ENCODE assay signal across 15 cellular contexts in the genomic region with DNA sequence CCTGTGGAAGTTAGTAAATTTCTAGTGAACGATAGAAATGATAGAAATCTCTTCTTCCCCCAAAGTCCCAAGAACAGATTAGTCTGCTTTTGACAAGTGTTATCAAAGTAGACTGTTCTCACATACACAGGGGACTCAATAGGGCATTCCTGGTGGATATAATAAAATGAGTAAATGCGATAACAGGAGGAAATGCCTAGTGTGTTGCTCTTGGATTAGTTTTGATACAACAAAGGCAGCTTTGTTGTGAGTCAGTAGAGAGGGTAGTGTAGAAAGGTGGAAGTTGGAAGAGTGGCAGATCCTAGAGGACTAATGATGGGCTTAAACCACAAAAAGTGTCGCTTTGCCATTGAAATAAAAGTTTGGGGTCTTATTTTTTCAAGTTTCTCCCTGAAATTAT. TPM values are rescaled to one million over a fixed set of nuclear protein-coding genes. Genes with fewer than 3 reads are reported as not detected.
DNase-seq lines count a peak whose midpoint lies in the region; ATAC-seq and TF ChIP-seq lines count a peak whose summit lies in the region.
"Had no signal": no experiment of that assay in that cellular context is flagged by ENCODE, and none has a peak within 500 bp of the region (broad histone marks: within the 10 kb centered on the region; RNA-seq: fewer than 3 reads in every experiment).

No MANE protein-coding gene starts in this region.

- no CpG with 5 or more reads among the region's 3 CpGs for WGBS in IMR-90 (ENCODE audit: extremely low coverage in 2 of 2, insufficient read length in 1 of 2), 2 experiments

- no peaks in the 10 kb centered on the region for H3K27me3 ChIP-seq in IMR-90 (ENCODE audit: control insufficient read depth, insufficient read depth, low read length)
- H3K27me3 ChIP-seq in brain microvascular endothelial cell (replicated peaks), result no peaks in the 10 kb centered on the region
- H3K27me3 ChIP-seq: ascending aorta, tibial artery had no signal

- no peak overlapping the region for H3K4me3 Mint-ChIP-seq in mesothelial cell of epicardium
- H3K4me3 Mint-ChIP-seq in activated CD8-positive, alpha-beta T cell treated with anti-CD3 and anti-CD28 coated beads for 36 hours, result no peak overlapping the region
- H3K4me3 Mint-ChIP-seq: B cell had no signal

- CTCF ChIA-PET in IMR-90 (lab: Yijun Ruan, JAX), result no interaction called here
- CTCF ChIA-PET in activated CD8-positive, alpha-beta T cell treated with anti-CD3 and anti-CD28 coated beads for 36 hours (lab: Charles Lee), result interaction anchor here (1.4 kb wide), 1 partner anchor 77 kb away, joined by 3 read pairs; no protein-coding TSS in a partner anchor

- no TSS peak for BruUV-seq in IMR-90 (replicated peaks; lab: Mats Ljungman, UMichigan)

- H4K20me1 ChIP-seq in IMR-90 (ENCODE audit: insufficient read depth, low read length), result no peaks in the 10 kb centered on the region

- no peak overlapping the region for H2AK9ac ChIP-seq in IMR-90 (replicated peaks; ENCODE audit: low read depth, low read length, poor library complexity)

- no peak overlapping the region for H3K4me2 ChIP-seq in IMR-90 (ENCODE audit: low read depth, low read length)

- no peak overlapping the region for H2BK15ac ChIP-seq in IMR-90 (ENCODE audit: low read depth, low read length)

- H3K23ac ChIP-seq in IMR-90 (ENCODE audit: low read depth, low read length), result no peak overlapping the region

- DNase-seq in A172 (ENCODE audit: low spot score) (peak; percentile 62), IMR-90 (peak; percentile 31), brain microvascular endothelial cell (peak; percentile 36), mesothelial cell of epicardium (ENCODE audit: low spot score in 2 of 2, unreplicated experiment in 2 of 2) (no peak), inferior parietal cortex (ENCODE audit: extremely low spot score) (no peak)
- no peak for DNase-seq in activated CD8-positive, alpha-beta T cell treated with anti-CD3 and anti-CD28 coated beads for 36 hours
- DNase-seq: GF-D8, NCI-H187 treated with DMSO at 0.1 percent for 48 hours, tibial artery had no signal

- intact Hi-C loops in IMR-90 (cut with micrococcal nuclease), result no loop called here
- intact Hi-C loops in activated CD8-positive, alpha-beta T cell treated with anti-CD3 and anti-CD28 coated beads for 36 hours (cut with micrococcal nuclease), result no loop called here

- H3K4me3 ChIP-seq in IMR-90 (ENCODE audit: insufficient read depth, low read depth, low read length), result no peak overlapping the region
- no peak overlapping the region for H3K4me3 ChIP-seq in brain microvascular endothelial cell (ENCODE audit: low read depth, low read length)
- H3K4me3 ChIP-seq: ascending aorta, tibial artery had no signal

- no peaks in the 10 kb centered on the region for H3K9me3 ChIP-seq in IMR-90 (ENCODE audit: control insufficient read depth, insufficient read depth, low read length)
- H3K9me3 ChIP-seq: ascending aorta, tibial artery had no signal

- peaks cover 8% of the 10 kb centered on the region for H3K9me3 Mint-ChIP-seq in mesothelial cell of epicardium
- H3K9me3 Mint-ChIP-seq in activated CD8-positive, alpha-beta T cell treated with anti-CD3 and anti-CD28 coated beads for 36 hours, result peaks cover 6% of the 10 kb centered on the region

- H2AK5ac ChIP-seq in IMR-90 (ENCODE audit: low read depth, low read length), result no peak overlapping the region

- POLR2A ChIA-PET in IMR-90 (lab: Charles Lee; ENCODE audit: unreplicated experiment), result no interaction called here
- POLR2A ChIA-PET in activated CD8-positive, alpha-beta T cell treated with anti-CD3 and anti-CD28 coated beads for 36 hours (lab: Charles Lee), result interaction anchor here (2.1 kb wide), 1 partner anchor 44 kb away, joined by 5 read pairs; a partner anchor contains a TSS

- H3K27me3 Mint-ChIP-seq in mesothelial cell of epicardium (ENCODE audit: low read depth), result no peaks in the 10 kb centered on the region
- H3K27me3 Mint-ChIP-seq in activated CD8-positive, alpha-beta T cell treated with anti-CD3 and anti-CD28 coated beads for 36 hours, result no peaks in the 10 kb centered on the region
- H3K27me3 Mint-ChIP-seq: B cell had no signal

- no peak overlapping the region for H4K5ac ChIP-seq in IMR-90 (ENCODE audit: low read depth, low read length)

- no peak overlapping the region for H3K4ac ChIP-seq in IMR-90 (ENCODE audit: low read depth, low read length)

- no peak overlapping the region for H3K9ac ChIP-seq in IMR-90 (ENCODE audit: low read depth, low read length)
- H3K9ac ChIP-seq: parathyroid adenoma had no signal

- no peak overlapping the region for H2AFZ ChIP-seq in IMR-90 (replicated peaks; ENCODE audit: low read length, poor library complexity)
- H2AFZ ChIP-seq: parathyroid adenoma had no signal

- H3K36me3 Mint-ChIP-seq in mesothelial cell of epicardium, result peaks cover 19% of the 10 kb centered on the region
- H3K36me3 Mint-ChIP-seq in activated CD8-positive, alpha-beta T cell treated with anti-CD3 and anti-CD28 coated beads for 36 hours (ENCODE audit: low read depth), result peaks cover 23% of the 10 kb centered on the region

- no peak for ATAC-seq in IMR-90 (ENCODE audit: low read depth)
- ATAC-seq in GM18502 (IDR thresholded peaks at IDR 0.05; ENCODE audit: poor library complexity, unreplicated experiment), result no peak
- no peak for ATAC-seq in HG02642 (IDR thresholded peaks at IDR 0.05; ENCODE audit: poor library complexity, unreplicated experiment)
- no peak for ATAC-seq in activated CD8-positive, alpha-beta T cell treated with anti-CD3 and anti-CD28 coated beads for 36 hours
- ATAC-seq: left lobe of liver had no signal

- H2BK120ac ChIP-seq in IMR-90 (ENCODE audit: low read depth, low read length), result no peak overlapping the region

- in situ Hi-C loops in IMR-90 (cut with MboI; ENCODE audit: low sequenced_read_pairs) (no loop called here), brain microvascular endothelial cell (cut with HindIII; ENCODE audit: low pct_ligation_motif_present, low sequenced_read_pairs) (no loop called here)

- no peaks in the 10 kb centered on the region for H3K9me1 ChIP-seq in IMR-90 (ENCODE audit: insufficient read depth, low read length)

- H3K27ac Mint-ChIP-seq in mesothelial cell of epicardium, result peak overlapping the region; percentile 41
- no peak overlapping the region for H3K27ac Mint-ChIP-seq in activated CD8-positive, alpha-beta T cell treated with anti-CD3 and anti-CD28 coated beads for 36 hours
- H3K27ac Mint-ChIP-seq: B cell had no signal

- H3K27ac ChIP-seq in IMR-90 (ENCODE audit: insufficient read depth, low read length) (no peak overlapping the region), brain microvascular endothelial cell (no peak overlapping the region)
- H3K27ac ChIP-seq: parathyroid adenoma, tibial artery had no signal

- TF ChIP-seq CTCF in IMR-90 (conservative IDR thresholded peaks at IDR 0.05; ENCODE audit: low read depth, low read length) (no peak), brain microvascular endothelial cell (IDR thresholded peaks at IDR 0.05; ENCODE audit: low read depth, low read length, missing control alignments) (no peak), mesothelial cell of epicardium (IDR thresholded peaks at IDR 0.05; ENCODE audit: unreplicated experiment) (no peak)
- no peak for TF ChIP-seq CTCF in activated CD8-positive, alpha-beta T cell treated with anti-CD3 and anti-CD28 coated beads for 36 hours (IDR thresholded peaks at IDR 0.05)

- TF ChIP-seq RAD21 in IMR-90 (IDR thresholded peaks at IDR 0.05; ENCODE audit: low read length), result no peak

- no peak overlapping the region for H3K18ac ChIP-seq in IMR-90 (ENCODE audit: low read depth, low read length)

- H3K4me1 ChIP-seq in IMR-90 (ENCODE audit: control insufficient read depth, insufficient read depth, low read length), result 0 out of 2 replicates have a peak, but pooled peaks cover 2% of the 10 kb centered on the region

- peaks cover 43% of the 10 kb centered on the region for H3K4me1 Mint-ChIP-seq in mesothelial cell of epicardium
- peaks cover 27% of the 10 kb centered on the region for H3K4me1 Mint-ChIP-seq in activated CD8-positive, alpha-beta T cell treated with anti-CD3 and anti-CD28 coated beads for 36 hours (ENCODE audit: low read depth)

- no peak overlapping the region for H4K91ac ChIP-seq in IMR-90 (ENCODE audit: insufficient read depth, low read depth, low read length)

- no peak overlapping the region for H2BK5ac ChIP-seq in IMR-90 (ENCODE audit: low read depth, low read length, poor library complexity, severe bottlenecking)

- H3K79me1 ChIP-seq in IMR-90 (ENCODE audit: low read depth in 1 of 2, low read length in 2 of 2), result peaks cover 0 to 8% of the 10 kb centered on the region in 2 experiments; a peak in 3 of 4 replicates

- H3K56ac ChIP-seq in IMR-90 (ENCODE audit: extremely low read depth, insufficient read depth, low read length), result no peak overlapping the region

- TF ChIP-seq POLR2A in IMR-90 (IDR thresholded peaks at IDR 0.05; ENCODE audit: low read depth, low read length), result no peak

- no peak overlapping the region for H4K8ac ChIP-seq in IMR-90 (ENCODE audit: low read depth in 2 of 2, low read length in 2 of 2)

- H3K36me3 ChIP-seq in IMR-90 (ENCODE audit: control insufficient read depth, insufficient read depth, low read length) (no peaks in the 10 kb centered on the region), brain microvascular endothelial cell (replicated peaks) (no peaks in the 10 kb centered on the region)
- H3K36me3 ChIP-seq: ascending aorta, tibial artery had no signal

- H3K14ac ChIP-seq in IMR-90 (replicated peaks; ENCODE audit: low read depth, low read length), result no peak overlapping the region

- H2BK20ac ChIP-seq in IMR-90 (ENCODE audit: low read depth, low read length), result no peak overlapping the region

- dilution Hi-C loops in IMR-90 (cut with HindIII; ENCODE audit: low sequenced_read_pairs, unreplicated experiment), result no loop called here

TF ChIP-seq in IMR-90, 13 proteins besides CTCF, POLR2A, EP300 and RAD21 (continues in another document):
- TF ChIP-seq MAZ (IDR thresholded peaks at IDR 0.05; ENCODE audit: borderline replicate concordance, low read depth, low read length) (no peak), SMC3 (IDR thresholded peaks at IDR 0.05; ENCODE audit: low read depth, low read length) (no peak)

RNA-seq across cellular contexts. Expression of a gene that starts 43.5 kb away (rescaled TPM):
- total RNA-seq in A172 (2014; rRNA removed; shearing (Covaris generic)), result 35.5 and 42.3 TPM in 2 replicates
- total RNA-seq in IMR-90 (2012; rRNA removed), result 22.8 and 29.4 TPM in 2 replicates
- polyA plus RNA-seq in IMR-90 (2012; rRNA removed), result 11.2 and 13.0 TPM in 2 replicates
- polyA plus RNA-seq in IMR-90 (2012; cell fraction: cytosol; rRNA removed), result 2.3 and 2.4 TPM in 2 replicates
- polyA plus RNA-seq in IMR-90 (2012; cell fraction: nucleus; rRNA removed; ENCODE audit: low replicate concordance), result 0.94 and 6.4 TPM in 2 replicates
- 57.4 to 59.4 TPM (median 58.3 TPM) in 3 replicates for total RNA-seq in mesothelial cell of epicardium
- 10 to 100 TPM; 18.5 to 21.6 TPM for total RNA-seq in activated CD8-positive, alpha-beta T cell treated with anti-CD3 and anti-CD28 coated beads for 36 hours

RNA-seq across cellular contexts. Expression of a gene that starts 51.5 kb away (rescaled TPM):
- 7.8 and 8.3 TPM in 2 replicates for total RNA-seq in A172 (2014; rRNA removed; shearing (Covaris generic))
- total RNA-seq in IMR-90 (2012; rRNA removed), result 3.9 and 5.8 TPM in 2 replicates
- 2.4 and 3.3 TPM in 2 replicates for polyA plus RNA-seq in IMR-90 (2012; rRNA removed)
- polyA plus RNA-seq in IMR-90 (2012; cell fraction: cytosol; rRNA removed), result 1.1 and 1.3 TPM in 2 replicates
- 1.6 and 2.5 TPM in 2 replicates for polyA plus RNA-seq in IMR-90 (2012; cell fraction: nucleus; rRNA removed; ENCODE audit: low replicate concordance)
- total RNA-seq in mesothelial cell of epicardium, result 19.0 to 21.3 TPM (median 20.3 TPM) in 3 replicates
- 10 to 100 TPM; 12.0 to 13.6 TPM for total RNA-seq in activated CD8-positive, alpha-beta T cell treated with anti-CD3 and anti-CD28 coated beads for 36 hours

Comparison
In these comparisons a context has a peak if more than half of its experiments do, and no peak if none do; other contexts are left out.
1. DNase-seq: peak in A172 (single experiment), IMR-90 (single experiment) and brain microvascular endothelial cell (single experiment); none in mesothelial cell of epicardium (0 of 2), inferior parietal cortex (single experiment) and activated CD8-positive, alpha-beta T cell treated with anti-CD3 and anti-CD28 coated beads for 36 hours (single experiment).